1 cellular context compared by ENCODE assay signal in the genomic region with DNA sequence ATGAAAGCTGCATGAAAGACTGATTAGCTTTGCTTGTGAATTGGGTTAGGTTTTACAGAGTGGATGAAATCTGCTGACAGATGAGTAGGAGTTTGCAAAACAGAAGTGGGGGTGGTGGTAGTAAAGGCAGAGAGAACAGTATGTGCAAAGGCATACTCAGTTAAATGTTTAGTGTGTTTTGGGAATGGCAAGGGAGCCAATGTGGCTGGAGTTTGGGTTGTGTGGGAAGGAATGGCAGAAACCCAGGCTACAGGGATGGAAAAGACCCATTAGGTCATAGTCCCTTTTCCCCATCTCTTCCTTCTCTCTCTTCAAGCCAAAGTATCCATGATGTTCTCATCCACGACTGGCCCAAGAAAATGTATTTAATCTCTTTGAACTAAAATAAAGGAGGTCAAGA.
TF ChIP-seq lines count a peak whose summit lies in the region.

No MANE protein-coding gene starts in this region.

TF ChIP-seq in GM23338, 12 proteins besides CTCF, POLR2A, EP300 and RAD21:
- no peak for TF ChIP-seq POLR2AphosphoS5 (IDR thresholded peaks at IDR 0.05; ENCODE audit: low read depth)
- TF ChIP-seq, protein P1, sequence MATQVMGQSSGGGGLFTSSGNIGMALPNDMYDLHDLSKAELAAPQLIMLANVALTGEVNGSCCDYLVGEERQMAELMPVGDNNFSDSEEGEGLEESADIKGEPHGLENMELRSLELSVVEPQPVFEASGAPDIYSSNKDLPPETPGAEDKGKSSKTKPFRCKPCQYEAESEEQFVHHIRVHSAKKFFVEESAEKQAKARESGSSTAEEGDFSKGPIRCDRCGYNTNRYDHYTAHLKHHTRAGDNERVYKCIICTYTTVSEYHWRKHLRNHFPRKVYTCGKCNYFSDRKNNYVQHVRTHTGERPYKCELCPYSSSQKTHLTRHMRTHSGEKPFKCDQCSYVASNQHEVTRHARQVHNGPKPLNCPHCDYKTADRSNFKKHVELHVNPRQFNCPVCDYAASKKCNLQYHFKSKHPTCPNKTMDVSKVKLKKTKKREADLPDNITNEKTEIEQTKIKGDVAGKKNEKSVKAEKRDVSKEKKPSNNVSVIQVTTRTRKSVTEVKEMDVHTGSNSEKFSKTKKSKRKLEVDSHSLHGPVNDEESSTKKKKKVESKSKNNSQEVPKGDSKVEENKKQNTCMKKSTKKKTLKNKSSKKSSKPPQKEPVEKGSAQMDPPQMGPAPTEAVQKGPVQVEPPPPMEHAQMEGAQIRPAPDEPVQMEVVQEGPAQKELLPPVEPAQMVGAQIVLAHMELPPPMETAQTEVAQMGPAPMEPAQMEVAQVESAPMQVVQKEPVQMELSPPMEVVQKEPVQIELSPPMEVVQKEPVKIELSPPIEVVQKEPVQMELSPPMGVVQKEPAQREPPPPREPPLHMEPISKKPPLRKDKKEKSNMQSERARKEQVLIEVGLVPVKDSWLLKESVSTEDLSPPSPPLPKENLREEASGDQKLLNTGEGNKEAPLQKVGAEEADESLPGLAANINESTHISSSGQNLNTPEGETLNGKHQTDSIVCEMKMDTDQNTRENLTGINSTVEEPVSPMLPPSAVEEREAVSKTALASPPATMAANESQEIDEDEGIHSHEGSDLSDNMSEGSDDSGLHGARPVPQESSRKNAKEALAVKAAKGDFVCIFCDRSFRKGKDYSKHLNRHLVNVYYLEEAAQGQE (IDR thresholded peaks at IDR 0.05; ENCODE audit: unreplicated experiment): no peak
- TF ChIP-seq, protein P2, sequence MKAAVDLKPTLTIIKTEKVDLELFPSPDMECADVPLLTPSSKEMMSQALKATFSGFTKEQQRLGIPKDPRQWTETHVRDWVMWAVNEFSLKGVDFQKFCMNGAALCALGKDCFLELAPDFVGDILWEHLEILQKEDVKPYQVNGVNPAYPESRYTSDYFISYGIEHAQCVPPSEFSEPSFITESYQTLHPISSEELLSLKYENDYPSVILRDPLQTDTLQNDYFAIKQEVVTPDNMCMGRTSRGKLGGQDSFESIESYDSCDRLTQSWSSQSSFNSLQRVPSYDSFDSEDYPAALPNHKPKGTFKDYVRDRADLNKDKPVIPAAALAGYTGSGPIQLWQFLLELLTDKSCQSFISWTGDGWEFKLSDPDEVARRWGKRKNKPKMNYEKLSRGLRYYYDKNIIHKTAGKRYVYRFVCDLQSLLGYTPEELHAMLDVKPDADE (IDR thresholded peaks at IDR 0.05): no peak
- TF ChIP-seq JUNB (IDR thresholded peaks at IDR 0.05; ENCODE audit: unreplicated experiment): no peak
- TF ChIP-seq, protein P3, sequence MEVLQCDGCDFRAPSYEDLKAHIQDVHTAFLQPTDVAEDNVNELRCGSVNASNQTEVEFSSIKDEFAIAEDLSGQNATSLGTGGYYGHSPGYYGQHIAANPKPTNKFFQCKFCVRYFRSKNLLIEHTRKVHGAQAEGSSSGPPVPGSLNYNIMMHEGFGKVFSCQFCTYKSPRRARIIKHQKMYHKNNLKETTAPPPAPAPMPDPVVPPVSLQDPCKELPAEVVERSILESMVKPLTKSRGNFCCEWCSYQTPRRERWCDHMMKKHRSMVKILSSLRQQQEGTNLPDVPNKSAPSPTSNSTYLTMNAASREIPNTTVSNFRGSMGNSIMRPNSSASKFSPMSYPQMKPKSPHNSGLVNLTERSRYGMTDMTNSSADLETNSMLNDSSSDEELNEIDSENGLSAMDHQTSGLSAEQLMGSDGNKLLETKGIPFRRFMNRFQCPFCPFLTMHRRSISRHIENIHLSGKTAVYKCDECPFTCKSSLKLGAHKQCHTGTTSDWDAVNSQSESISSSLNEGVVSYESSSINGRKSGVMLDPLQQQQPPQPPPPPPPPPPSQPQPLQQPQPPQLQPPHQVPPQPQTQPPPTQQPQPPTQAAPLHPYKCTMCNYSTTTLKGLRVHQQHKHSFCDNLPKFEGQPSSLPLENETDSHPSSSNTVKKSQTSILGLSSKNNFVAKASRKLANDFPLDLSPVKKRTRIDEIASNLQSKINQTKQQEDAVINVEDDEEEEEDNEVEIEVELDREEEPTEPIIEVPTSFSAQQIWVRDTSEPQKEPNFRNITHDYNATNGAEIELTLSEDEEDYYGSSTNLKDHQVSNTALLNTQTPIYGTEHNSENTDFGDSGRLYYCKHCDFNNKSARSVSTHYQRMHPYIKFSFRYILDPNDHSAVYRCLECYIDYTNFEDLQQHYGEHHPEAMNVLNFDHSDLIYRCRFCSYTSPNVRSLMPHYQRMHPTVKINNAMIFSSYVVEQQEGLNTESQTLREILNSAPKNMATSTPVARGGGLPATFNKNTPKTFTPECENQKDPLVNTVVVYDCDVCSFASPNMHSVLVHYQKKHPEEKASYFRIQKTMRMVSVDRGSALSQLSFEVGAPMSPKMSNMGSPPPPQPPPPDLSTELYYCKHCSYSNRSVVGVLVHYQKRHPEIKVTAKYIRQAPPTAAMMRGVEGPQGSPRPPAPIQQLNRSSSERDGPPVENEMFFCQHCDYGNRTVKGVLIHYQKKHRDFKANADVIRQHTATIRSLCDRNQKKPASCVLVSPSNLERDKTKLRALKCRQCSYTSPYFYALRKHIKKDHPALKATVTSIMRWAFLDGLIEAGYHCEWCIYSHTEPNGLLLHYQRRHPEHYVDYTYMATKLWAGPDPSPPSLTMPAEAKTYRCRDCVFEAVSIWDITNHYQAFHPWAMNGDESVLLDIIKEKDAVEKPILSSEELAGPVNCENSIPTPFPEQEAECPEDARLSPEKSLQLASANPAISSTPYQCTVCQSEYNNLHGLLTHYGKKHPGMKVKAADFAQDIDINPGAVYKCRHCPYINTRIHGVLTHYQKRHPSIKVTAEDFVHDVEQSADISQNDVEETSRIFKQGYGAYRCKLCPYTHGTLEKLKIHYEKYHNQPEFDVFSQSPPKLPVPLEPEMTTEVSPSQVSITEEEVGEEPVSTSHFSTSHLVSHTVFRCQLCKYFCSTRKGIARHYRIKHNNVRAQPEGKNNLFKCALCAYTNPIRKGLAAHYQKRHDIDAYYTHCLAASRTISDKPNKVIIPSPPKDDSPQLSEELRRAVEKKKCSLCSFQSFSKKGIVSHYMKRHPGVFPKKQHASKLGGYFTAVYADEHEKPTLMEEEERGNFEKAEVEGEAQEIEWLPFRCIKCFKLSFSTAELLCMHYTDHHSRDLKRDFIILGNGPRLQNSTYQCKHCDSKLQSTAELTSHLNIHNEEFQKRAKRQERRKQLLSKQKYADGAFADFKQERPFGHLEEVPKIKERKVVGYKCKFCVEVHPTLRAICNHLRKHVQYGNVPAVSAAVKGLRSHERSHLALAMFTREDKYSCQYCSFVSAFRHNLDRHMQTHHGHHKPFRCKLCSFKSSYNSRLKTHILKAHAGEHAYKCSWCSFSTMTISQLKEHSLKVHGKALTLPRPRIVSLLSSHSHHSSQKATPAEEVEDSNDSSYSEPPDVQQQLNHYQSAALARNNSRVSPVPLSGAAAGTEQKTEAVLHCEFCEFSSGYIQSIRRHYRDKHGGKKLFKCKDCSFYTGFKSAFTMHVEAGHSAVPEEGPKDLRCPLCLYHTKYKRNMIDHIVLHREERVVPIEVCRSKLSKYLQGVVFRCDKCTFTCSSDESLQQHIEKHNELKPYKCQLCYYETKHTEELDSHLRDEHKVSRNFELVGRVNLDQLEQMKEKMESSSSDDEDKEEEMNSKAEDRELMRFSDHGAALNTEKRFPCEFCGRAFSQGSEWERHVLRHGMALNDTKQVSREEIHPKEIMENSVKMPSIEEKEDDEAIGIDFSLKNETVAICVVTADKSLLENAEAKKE (CRISPR knock-in tag; IDR thresholded peaks at IDR 0.05): no peak
- no peak for TF ChIP-seq ZNF331 (CRISPR knock-in tag; IDR thresholded peaks at IDR 0.05; ENCODE audit: low read depth)
- no peak for TF ChIP-seq EZH2phosphoT487 (IDR thresholded peaks at IDR 0.05; ENCODE audit: unreplicated experiment)
- TF ChIP-seq NANOG (IDR thresholded peaks at IDR 0.05; ENCODE audit: borderline replicate concordance): no peak
- no peak for TF ChIP-seq EZH2 (IDR thresholded peaks at IDR 0.05; ENCODE audit: low read depth, unreplicated experiment)
- TF ChIP-seq STAT1 (IDR thresholded peaks at IDR 0.05; ENCODE audit: unreplicated experiment): no peak
- no peak for TF ChIP-seq ZNF114 (CRISPR knock-in tag; IDR thresholded peaks at IDR 0.05)
- no peak for TF ChIP-seq CREB1 (CRISPR knock-in tag; IDR thresholded peaks at IDR 0.05; ENCODE audit: low read depth)
